Comparison of ENCODE assay signal across 10 cellular contexts in genomic region chr3:141413387-141414140, GRCh38. TPM values are rescaled to one million over a fixed set of nuclear protein-coding genes. Genes with fewer than 3 reads are reported as not detected.
DNase-seq lines count a peak whose midpoint lies in the region; ATAC-seq and TF ChIP-seq lines count a peak whose summit lies in the region.
"Had no signal": no experiment of that assay in that cellular context is flagged by ENCODE, and none has a peak within 500 bp of the region (broad histone marks: within the 10 kb centered on the region; RNA-seq: fewer than 3 reads in every experiment).

No MANE protein-coding gene starts in this region.

- H3K18ac ChIP-seq in trophoblast cell (ENCODE audit: low read length), result no peak overlapping the region

- H2AFZ ChIP-seq in GM23248, result no peak overlapping the region
- H2AFZ ChIP-seq in fibroblast of lung (ENCODE audit: low read length), result no peak overlapping the region
- no peak overlapping the region for H2AFZ ChIP-seq in trophoblast cell (ENCODE audit: insufficient read depth, low read length, poor library complexity)

- peak overlapping the region; percentile 92 for H3K27ac Mint-ChIP-seq in activated CD4-positive, alpha-beta memory T cell treated with anti-CD3 and anti-CD28 coated beads for 36 hours

- H4K8ac ChIP-seq in trophoblast cell (ENCODE audit: low read depth, low read length), result no peak overlapping the region

- H2BK5ac ChIP-seq in trophoblast cell (ENCODE audit: low read depth, low read length, poor library complexity), result no peak overlapping the region

- POLR2A ChIA-PET in activated CD4-positive, alpha-beta memory T cell treated with anti-CD3 and anti-CD28 coated beads for 36 hours (lab: Charles Lee), result interaction anchor here (0.9 to 4.0 kb wide), 8 partner anchors 10 to 106 kb away, joined by 3 to 31 read pairs (median 8); no protein-coding TSS in a partner anchor

- ATAC-seq in GM21360 (IDR thresholded peaks at IDR 0.05; ENCODE audit: unreplicated experiment) (no peak), HG02588 (IDR thresholded peaks at IDR 0.05; ENCODE audit: unreplicated experiment) (no peak)

- H3K36me3 Mint-ChIP-seq in activated CD4-positive, alpha-beta memory T cell treated with anti-CD3 and anti-CD28 coated beads for 36 hours, result peaks cover 48% of the 10 kb centered on the region

- H3K23ac ChIP-seq in trophoblast cell (ENCODE audit: low read length), result no peak overlapping the region

- no peak overlapping the region for H2BK120ac ChIP-seq in trophoblast cell (ENCODE audit: insufficient read depth, low read length, poor library complexity)

- H3K9me2 ChIP-seq in GM23248 (ENCODE audit: insufficient read depth), result no peaks in the 10 kb centered on the region

- H3K9me3 ChIP-seq in GM23248 (ENCODE audit: low read depth), result no peaks in the 10 kb centered on the region
- H3K9me3 ChIP-seq in fibroblast of lung (ENCODE audit: control insufficient read depth, insufficient read depth, low read depth, low read length), result no peaks in the 10 kb centered on the region
- H3K9me3 ChIP-seq in sigmoid colon, result no peaks in the 10 kb centered on the region
- H3K9me3 ChIP-seq in trophoblast cell (ENCODE audit: insufficient read depth, low read depth, low read length), result no peaks in the 10 kb centered on the region

- CTCF ChIA-PET in activated CD4-positive, alpha-beta memory T cell treated with anti-CD3 and anti-CD28 coated beads for 36 hours (lab: Charles Lee), result interaction anchor here (0.7 to 2.4 kb wide), 13 partner anchors 11 to 110 kb away, joined by 3 to 10 read pairs (median 4); no protein-coding TSS in a partner anchor

- no peaks in the 10 kb centered on the region for H3K27me3 ChIP-seq in GM23248 (replicated peaks; ENCODE audit: insufficient read depth)
- H3K27me3 ChIP-seq in fibroblast of lung (ENCODE audit: control insufficient read depth, insufficient read depth, low read length), result no peaks in the 10 kb centered on the region
- no peaks in the 10 kb centered on the region for H3K27me3 ChIP-seq in sigmoid colon
- no peaks in the 10 kb centered on the region for H3K27me3 ChIP-seq in trophoblast cell (ENCODE audit: insufficient read depth, low read length)

- WGBS in GM23248 (ENCODE audit: low coverage in 1 of 2, low lambda C conversion rate in 2 of 2, missing lambda C conversion rate in 2 of 2), 2 experiments, result 35 to 40% methylated on average over 6 of the region's 6 CpGs
- 84 to 87% methylated on average over 6 of the region's 6 CpGs for WGBS in sigmoid colon, 2 donors
- WGBS in trophoblast cell (ENCODE audit: extremely low coverage, insufficient coverage, insufficient read length), result no CpG with 5 or more reads among the region's 6 CpGs

- H3K27me3 Mint-ChIP-seq in activated CD4-positive, alpha-beta memory T cell treated with anti-CD3 and anti-CD28 coated beads for 36 hours, result no peaks in the 10 kb centered on the region

- peaks cover 73% of the 10 kb centered on the region for H3F3A ChIP-seq in GM23248 (ENCODE audit: insufficient read depth)

- no peak overlapping the region for H2BK12ac ChIP-seq in trophoblast cell (ENCODE audit: low read length)

- H4K12ac ChIP-seq in trophoblast cell (ENCODE audit: low read depth, low read length), result no peak overlapping the region

- peak overlapping the region; percentile 79 for H3K4me2 ChIP-seq in GM23248 (ENCODE audit: unreplicated experiment)
- H3K4me2 ChIP-seq in fibroblast of lung (ENCODE audit: extremely low read depth, insufficient read depth, low read length), result peak overlapping the region; percentile 84
- no peak overlapping the region for H3K4me2 ChIP-seq in trophoblast cell (ENCODE audit: low read length)

- H3K4me1 ChIP-seq in GM23248 (ENCODE audit: insufficient read depth) (peaks cover 73% of the 10 kb centered on the region), fibroblast of lung (ENCODE audit: control insufficient read depth, extremely low read depth, insufficient read depth, low read length) (peaks cover 54% of the 10 kb centered on the region), sigmoid colon (peaks cover 0 to 87% (median 85%) of the 10 kb centered on the region in 4 donors), trophoblast cell (ENCODE audit: control insufficient read depth in 1 of 2, insufficient read depth in 2 of 2, low read length in 2 of 2) (peaks cover 5 to 17% of the 10 kb centered on the region in 2 experiments)

- H3K4me3 ChIP-seq in GM23248 (no peak overlapping the region), fibroblast of lung (replicated peaks in 1 of 4; ENCODE audit: control extremely low read depth in 1 of 4, insufficient read depth in 1 of 4, low read depth in 3 of 4, low read length in 4 of 4) (no peak overlapping the region), sigmoid colon (peak overlapping the region in 2 of 4 donors; percentile 41 to 42), trophoblast cell (ENCODE audit: low read depth, low read length) (no peak overlapping the region)

- peak; percentile 58 for DNase-seq in GM23248
- peak; percentile 59 for DNase-seq in activated CD4-positive, alpha-beta memory T cell treated with anti-CD3 and anti-CD28 coated beads for 36 hours
- peak in 1 of 2 donors; percentile 47 for DNase-seq in fibroblast of lung (ENCODE audit: low read depth in 2 of 2)
- DNase-seq in sigmoid colon, result no peak
- no peak for DNase-seq in trophoblast cell
- no peak for DNase-seq in NCI-H82 (lab: John Stamatoyannopoulos, UW)
- DNase-seq: Kasumi-1, SW 1271 had no signal

- peak overlapping the region; percentile 92 for H3K27ac ChIP-seq in GM23248
- peak overlapping the region; percentile 87 for H3K27ac ChIP-seq in fibroblast of lung (ENCODE audit: insufficient read depth, low read length)
- peak overlapping the region; percentile 97 to 98 (median 98) for H3K27ac ChIP-seq in sigmoid colon
- no peak overlapping the region for H3K27ac ChIP-seq in trophoblast cell (ENCODE audit: low read depth, low read length)

- H3K36me3 ChIP-seq in GM23248 (ENCODE audit: low read depth) (peaks cover 26% of the 10 kb centered on the region; the same call in 1 of the 2 replicates), fibroblast of lung (ENCODE audit: control insufficient read depth, insufficient read depth, low read length) (peaks cover 24% of the 10 kb centered on the region), sigmoid colon (peaks cover 0 to 34% (median 0%) of the 10 kb centered on the region in 4 donors), trophoblast cell (ENCODE audit: control insufficient read depth in 1 of 2, insufficient read depth in 2 of 2, low read length in 2 of 2) (peaks cover 9 to 26% of the 10 kb centered on the region in 2 experiments)

- peaks cover 6% of the 10 kb centered on the region for H3K79me1 ChIP-seq in trophoblast cell (ENCODE audit: low read length)

- no peak for TF ChIP-seq POLR2A in sigmoid colon (IDR thresholded peaks at IDR 0.05)

- in situ Hi-C loops in GM23248 (cut with MboI), result no loop called here

- TF ChIP-seq CTCF in fibroblast of lung (conservative IDR thresholded peaks at IDR 0.05 in 1 of 2, IDR thresholded peaks at IDR 0.05 in 1 of 2; ENCODE audit: low read depth in 1 of 2, low read length in 2 of 2) (no peak), sigmoid colon (IDR thresholded peaks at IDR 0.05) (no peak)

- intact Hi-C loops in activated CD4-positive, alpha-beta memory T cell treated with anti-CD3 and anti-CD28 coated beads for 36 hours (cut with micrococcal nuclease), result loop anchor here (1.0 to 5.0 kb wide), 8 partner anchors 28 to 1034 kb away; partner anchors contain the start of genes RASA2 and XRN1
- intact Hi-C loops in sigmoid colon (cut with DNase I), result loop anchor here (2.0 kb wide), 1 partner anchor 15 kb away; no protein-coding TSS in a partner anchor

- H3K4me3 Mint-ChIP-seq in activated CD4-positive, alpha-beta memory T cell treated with anti-CD3 and anti-CD28 coated beads for 36 hours, result peak overlapping the region; percentile 70

- H4K91ac ChIP-seq in trophoblast cell (ENCODE audit: low read depth, low read length), result no peak overlapping the region

- no peak overlapping the region for H2AK5ac ChIP-seq in trophoblast cell (ENCODE audit: low read length)

- no peak overlapping the region for H3K14ac ChIP-seq in trophoblast cell (ENCODE audit: low read length)

- H3K4ac ChIP-seq in trophoblast cell (ENCODE audit: low read depth, low read length), result no peak overlapping the region

- H3K4me1 Mint-ChIP-seq in activated CD4-positive, alpha-beta memory T cell treated with anti-CD3 and anti-CD28 coated beads for 36 hours (ENCODE audit: low read depth), result peaks cover 82% of the 10 kb centered on the region

- TF ChIP-seq EP300 in sigmoid colon (IDR thresholded peaks at IDR 0.05), result no peak

- peaks cover 97% of the 10 kb centered on the region for H3K79me2 ChIP-seq in GM23248 (ENCODE audit: insufficient read depth)
- H3K79me2 ChIP-seq in fibroblast of lung (ENCODE audit: control insufficient read depth, insufficient read depth, low read length), result peaks cover 80% of the 10 kb centered on the region
- peaks cover 3% of the 10 kb centered on the region for H3K79me2 ChIP-seq in trophoblast cell (ENCODE audit: control insufficient read depth, insufficient read depth, low read length, poor library complexity)

- peaks cover 2% of the 10 kb centered on the region for H3K9me3 Mint-ChIP-seq in activated CD4-positive, alpha-beta memory T cell treated with anti-CD3 and anti-CD28 coated beads for 36 hours

- H3K9ac ChIP-seq in GM23248 (peak overlapping the region; percentile 81), fibroblast of lung (ENCODE audit: insufficient read depth, low read length) (peak overlapping the region; percentile 44), trophoblast cell (ENCODE audit: low read length) (no peak overlapping the region)

- H4K20me1 ChIP-seq in GM23248 (ENCODE audit: insufficient read depth) (no peaks in the 10 kb centered on the region), fibroblast of lung (ENCODE audit: control insufficient read depth, extremely low read depth, insufficient read depth, low read length) (no peaks in the 10 kb centered on the region)

RNA-seq across cellular contexts. Expression of gene ZBTB38, which starts 45.3 kb away (rescaled TPM):
- 159 and 175 TPM in 2 replicates for total RNA-seq in GM23248 (2014; rRNA removed; shearing (Covaris generic))
- 107 and 112 TPM in 2 replicates for polyA plus RNA-seq in GM23248 (2016; fragmentation: Nextera tagmentation; extraction: Ambion mirVana)
- 10 to 100 TPM; 64.7 to 66.4 TPM for total RNA-seq in activated CD4-positive, alpha-beta memory T cell treated with anti-CD3 and anti-CD28 coated beads for 36 hours
- total RNA-seq in fibroblast of lung, result 142 and 191 TPM in 2 replicates
- polyA plus RNA-seq in fibroblast of lung, result 64.0 and 96.0 TPM in 2 replicates
- 41.3 and 85.4 TPM in 2 replicates for polyA plus RNA-seq in fibroblast of lung (2012)
- 105 and 128 TPM in 2 replicates for polyA minus RNA-seq in fibroblast of lung (ENCODE audit: low replicate concordance)
- 100 to 1,000 TPM; 150 to 178 (median 155) TPM for total RNA-seq in sigmoid colon
- 10 to 100 TPM; 16.8 to 23.1 (median 19.9) TPM for polyA plus RNA-seq in sigmoid colon
- 38.2 and 38.5 TPM in 2 replicates for polyA plus RNA-seq in trophoblast cell (2013)

Comparison
In these comparisons a context has a peak if more than half of its experiments do, and no peak if none do; other contexts are left out.
1. DNase-seq: peak in GM23248 (single experiment) and activated CD4-positive, alpha-beta memory T cell treated with anti-CD3 and anti-CD28 coated beads for 36 hours (single experiment); none in sigmoid colon (single experiment), trophoblast cell (0 of 2) and NCI-H82 (single experiment).